9 cellular contexts compared by ENCODE assay signal in genomic region chr16:9077001-9077809, GRCh38. TPM values are rescaled to one million over a fixed set of nuclear protein-coding genes. Genes with fewer than 3 reads are reported as not detected.
DNase-seq lines count a peak whose midpoint lies in the region; ATAC-seq and TF ChIP-seq lines count a peak whose summit lies in the region.
"Had no signal": no experiment of that assay in that cellular context is flagged by ENCODE, and none has a peak within 500 bp of the region (broad histone marks: within the 10 kb centered on the region; RNA-seq: fewer than 3 reads in every experiment).

No MANE protein-coding gene starts in this region.

- intact Hi-C loops in lower lobe of right lung (cut with DNase I) = no loop called here

- in situ Hi-C loops in G401 (cut with HindIII; ENCODE audit: low sequenced_read_pairs) = no loop called here

- H3K4me2 ChIP-seq in BLaER1 treated with 17β-estradiol and CSF1 and Interleukin-3, amounts not matched to agents 10 nM and 100 nM = peak overlapping the region; percentile 33 to 79 (median 47)

- H3K27ac ChIP-seq in BLaER1 treated with 17β-estradiol and CSF1 and Interleukin-3, amounts not matched to agents 10 nM and 100 nM = peak overlapping the region; percentile 80 to 96 (median 92); a peak in 21 of 22 replicates
- H3K27ac ChIP-seq in lower lobe of right lung = peak overlapping the region; percentile 42

- no peaks in the 10 kb centered on the region for H4K20me1 ChIP-seq in BLaER1 treated with 17β-estradiol and CSF1 and Interleukin-3, amounts not matched to agents 10 nM and 100 nM

- no peaks in the 10 kb centered on the region for H3K36me3 ChIP-seq in BLaER1 treated with 17β-estradiol and CSF1 and Interleukin-3, amounts not matched to agents 10 nM and 100 nM
- no peaks in the 10 kb centered on the region for H3K36me3 ChIP-seq in lower lobe of right lung

- ATAC-seq in lower lobe of right lung (no peak), HG02938 (IDR thresholded peaks at IDR 0.05; ENCODE audit: unreplicated experiment) (no peak), HG02852 (IDR thresholded peaks at IDR 0.05; ENCODE audit: unreplicated experiment) (no peak)

- no peaks in the 10 kb centered on the region for H3K27me3 ChIP-seq in BLaER1 treated with 17β-estradiol and CSF1 and Interleukin-3, amounts not matched to agents 10 nM and 100 nM
- no peaks in the 10 kb centered on the region for H3K27me3 ChIP-seq in lower lobe of right lung (ENCODE audit: low read depth)

- H3K9me3 ChIP-seq in BLaER1 treated with 17β-estradiol and CSF1 and Interleukin-3, amounts not matched to agents 10 nM and 100 nM (replicated peaks in 1 of 11) = peaks cover 4 to 27% (median 15%) of the 10 kb centered on the region in 11 experiments; a peak in 17 of 22 replicates
- H3K9me3 ChIP-seq in lower lobe of right lung = no peaks in the 10 kb centered on the region

- no peak overlapping the region for H3K4me3 ChIP-seq in BLaER1 treated with 17β-estradiol and CSF1 and Interleukin-3, amounts not matched to agents 10 nM and 100 nM
- no peak overlapping the region for H3K4me3 ChIP-seq in lower lobe of right lung

- DNase-seq in LHCN-M2 (ENCODE audit: low read depth) = peak; percentile 82
- DNase-seq in activated CD4-positive, alpha-beta T cell treated with anti-CD3 and anti-CD28 coated beads, Interleukin-2, amount 50 U/mL, for 48 hours = peak; percentile 37 to 48
- no peak for DNase-seq in lower lobe of right lung
- DNase-seq in NCI-H2081 (lab: John Stamatoyannopoulos, UW) = no peak
- no peak for DNase-seq in G401 (ENCODE audit: low spot score)
- DNase-seq: occipital lobe had no signal

- TF ChIP-seq CTCF in lower lobe of right lung (IDR thresholded peaks at IDR 0.05) = no peak

- H3K9ac ChIP-seq in BLaER1 treated with 17β-estradiol and CSF1 and Interleukin-3, amounts not matched to agents 10 nM and 100 nM = peak overlapping the region in 7 of 11 experiments; percentile 7 to 72 (median 68); a peak in 13 of 22 replicates

- peaks cover 37 to 73% (median 59%) of the 10 kb centered on the region in 10 experiments for H3K4me1 ChIP-seq in BLaER1 treated with 17β-estradiol and CSF1 and Interleukin-3, amounts not matched to agents 10 nM and 100 nM
- H3K4me1 ChIP-seq in lower lobe of right lung = peaks cover 19% of the 10 kb centered on the region

RNA-seq across cellular contexts. Expression of gene HAPSTR1, which starts 14.2 kb away (rescaled TPM):
- total RNA-seq in LHCN-M2 (2014; rRNA removed) (49.7 and 52.5 TPM in 2 replicates), lower lobe of right lung (53.1 TPM)
- polyA plus RNA-seq in LHCN-M2 (2012) = 20.4 TPM
- total RNA-seq in G401 (2014; rRNA removed; shearing (Covaris generic)) = 36.7 and 56.3 TPM in 2 replicates

Comparison
In these comparisons a context has a peak if more than half of its experiments do, and no peak if none do; other contexts are left out.
1. DNase-seq: peak in LHCN-M2 (single experiment) and activated CD4-positive, alpha-beta T cell treated with anti-CD3 and anti-CD28 coated beads, Interleukin-2, amount 50 U/mL, for 48 hours (2 of 2); none in lower lobe of right lung (single experiment), NCI-H2081 (0 of 2) and G401 (single experiment).